Comparison of ENCODE assay signal across 1 cellular context in genomic region chr1:89356658-89357400, GRCh38.
TF ChIP-seq lines count a peak whose summit lies in the region.

No MANE protein-coding gene starts in this region.

TF ChIP-seq in HepG2, 621 proteins besides CTCF, POLR2A, EP300 and RAD21 (continued from another document and continues in another):
- TF ChIP-seq ZNF609 (CRISPR knock-in tag; IDR thresholded peaks at IDR 0.05; ENCODE audit: borderline replicate concordance) (peak; percentile 99), ASH2L (IDR thresholded peaks at IDR 0.05; ENCODE audit: insufficient read length, low read depth, low read length) (no peak), ZNF781 (CRISPR knock-in tag; IDR thresholded peaks at IDR 0.05; ENCODE audit: borderline replicate concordance, not compliant biosample characterization) (no peak), ZNF710 (CRISPR knock-in tag; IDR thresholded peaks at IDR 0.05; ENCODE audit: borderline replicate concordance) (peak; percentile 81; the same call in 1 of the 2 replicates), ZNF180 (CRISPR knock-in tag; IDR thresholded peaks at IDR 0.05; ENCODE audit: borderline replicate concordance, low read depth) (no peak), CAMTA2 (CRISPR knock-in tag; IDR thresholded peaks at IDR 0.05; ENCODE audit: borderline replicate concordance) (no peak), CHCHD3 (CRISPR knock-in tag; IDR thresholded peaks at IDR 0.05) (no peak), MYC (CRISPR knock-in tag; IDR thresholded peaks at IDR 0.05; ENCODE audit: borderline replicate concordance) (no peak), ARNT2 (CRISPR knock-in tag; IDR thresholded peaks at IDR 0.05; ENCODE audit: low read depth) (0 out of 2 replicates have a peak, but pooled peaks have one; percentile 20), ISL2 (CRISPR knock-in tag; IDR thresholded peaks at IDR 0.05) (peak; percentile 96), GATAD2A (CRISPR knock-in tag; IDR thresholded peaks at IDR 0.05) (peak; percentile 78), ARID3A (IDR thresholded peaks at IDR 0.05; ENCODE audit: low read depth, low read length) (peak; percentile 37; the same call in 1 of the 2 replicates), ZNF574 (CRISPR knock-in tag; IDR thresholded peaks at IDR 0.05) (peak; percentile 34; the same call in 1 of the 2 replicates), NKX3-1 (CRISPR knock-in tag; IDR thresholded peaks at IDR 0.05) (no peak), TOPORS (CRISPR knock-in tag; IDR thresholded peaks at IDR 0.05) (0 out of 2 replicates have a peak, but pooled peaks have one; percentile 37), ZNF703 (CRISPR knock-in tag; IDR thresholded peaks at IDR 0.05; ENCODE audit: borderline replicate concordance) (peak; percentile 72), BRD4 (CRISPR knock-in tag; IDR thresholded peaks at IDR 0.05) (no peak), ZNF17 (CRISPR knock-in tag; IDR thresholded peaks at IDR 0.05) (no peak), NCOA1 (CRISPR knock-in tag; IDR thresholded peaks at IDR 0.05) (no peak), CREM (IDR thresholded peaks at IDR 0.05) (peak; percentile 68), CREM (CRISPR knock-in tag; IDR thresholded peaks at IDR 0.05) (no peak), ZNF3 (CRISPR knock-in tag; IDR thresholded peaks at IDR 0.05) (peak; percentile 87), CBFB (CRISPR knock-in tag; IDR thresholded peaks at IDR 0.05) (0 out of 2 replicates have a peak, but pooled peaks have one; percentile 63), SMAD3 (CRISPR knock-in tag; IDR thresholded peaks at IDR 0.05) (no peak), ATF1 (CRISPR knock-in tag; IDR thresholded peaks at IDR 0.05) (peak; percentile 64; the same call in 1 of the 2 replicates), ELF1 (CRISPR knock-in tag; IDR thresholded peaks at IDR 0.05) (no peak), SAP130 (CRISPR knock-in tag; IDR thresholded peaks at IDR 0.05; ENCODE audit: low read depth) (peak; percentile 34; the same call in 1 of the 2 replicates), TBP (CRISPR knock-in tag; IDR thresholded peaks at IDR 0.05) (no peak), ZNF331 (CRISPR knock-in tag; IDR thresholded peaks at IDR 0.05) (0 out of 2 replicates have a peak, but pooled peaks have one; percentile 72), ZNF615 (CRISPR knock-in tag; IDR thresholded peaks at IDR 0.05; ENCODE audit: borderline replicate concordance) (no peak), NFIC (IDR thresholded peaks at IDR 0.05; ENCODE audit: low read length) (peak; percentile 71), FOXA1 (IDR thresholded peaks at IDR 0.05) (no peak), FOXA1 (CRISPR knock-in tag; IDR thresholded peaks at IDR 0.05) (peak; percentile 90), NR2C2 (CRISPR knock-in tag; IDR thresholded peaks at IDR 0.05; ENCODE audit: borderline replicate concordance) (no peak), NCOA2 (CRISPR knock-in tag; IDR thresholded peaks at IDR 0.05) (peak; percentile 85), HHEX (CRISPR knock-in tag; IDR thresholded peaks at IDR 0.05) (peak; percentile 98), JDP2 (CRISPR knock-in tag; IDR thresholded peaks at IDR 0.05; ENCODE audit: borderline replicate concordance) (no peak), KLF15 (CRISPR knock-in tag; IDR thresholded peaks at IDR 0.05; ENCODE audit: borderline replicate concordance) (no peak), ZEB1 (IDR thresholded peaks at IDR 0.05; ENCODE audit: insufficient replicate concordance, low read depth) (peak; percentile 85), ZFY (CRISPR knock-in tag; IDR thresholded peaks at IDR 0.05) (no peak), ZNF547 (CRISPR knock-in tag; IDR thresholded peaks at IDR 0.05) (no peak), FOXP1 (IDR thresholded peaks at IDR 0.05) (no peak), FOXP1 (CRISPR knock-in tag; IDR thresholded peaks at IDR 0.05) (peak; percentile 57)
- TF ChIP-seq, protein P1, sequence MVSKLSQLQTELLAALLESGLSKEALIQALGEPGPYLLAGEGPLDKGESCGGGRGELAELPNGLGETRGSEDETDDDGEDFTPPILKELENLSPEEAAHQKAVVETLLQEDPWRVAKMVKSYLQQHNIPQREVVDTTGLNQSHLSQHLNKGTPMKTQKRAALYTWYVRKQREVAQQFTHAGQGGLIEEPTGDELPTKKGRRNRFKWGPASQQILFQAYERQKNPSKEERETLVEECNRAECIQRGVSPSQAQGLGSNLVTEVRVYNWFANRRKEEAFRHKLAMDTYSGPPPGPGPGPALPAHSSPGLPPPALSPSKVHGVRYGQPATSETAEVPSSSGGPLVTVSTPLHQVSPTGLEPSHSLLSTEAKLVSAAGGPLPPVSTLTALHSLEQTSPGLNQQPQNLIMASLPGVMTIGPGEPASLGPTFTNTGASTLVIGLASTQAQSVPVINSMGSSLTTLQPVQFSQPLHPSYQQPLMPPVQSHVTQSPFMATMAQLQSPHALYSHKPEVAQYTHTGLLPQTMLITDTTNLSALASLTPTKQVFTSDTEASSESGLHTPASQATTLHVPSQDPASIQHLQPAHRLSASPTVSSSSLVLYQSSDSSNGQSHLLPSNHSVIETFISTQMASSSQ (IDR thresholded peaks at IDR 0.05; ENCODE audit: low read depth), result peak; percentile 52
- TF ChIP-seq, protein P1 (CRISPR knock-in tag; IDR thresholded peaks at IDR 0.05; ENCODE audit: borderline replicate concordance), result peak; percentile 36; the same call in 1 of the 2 replicates
- TF ChIP-seq, protein P2, sequence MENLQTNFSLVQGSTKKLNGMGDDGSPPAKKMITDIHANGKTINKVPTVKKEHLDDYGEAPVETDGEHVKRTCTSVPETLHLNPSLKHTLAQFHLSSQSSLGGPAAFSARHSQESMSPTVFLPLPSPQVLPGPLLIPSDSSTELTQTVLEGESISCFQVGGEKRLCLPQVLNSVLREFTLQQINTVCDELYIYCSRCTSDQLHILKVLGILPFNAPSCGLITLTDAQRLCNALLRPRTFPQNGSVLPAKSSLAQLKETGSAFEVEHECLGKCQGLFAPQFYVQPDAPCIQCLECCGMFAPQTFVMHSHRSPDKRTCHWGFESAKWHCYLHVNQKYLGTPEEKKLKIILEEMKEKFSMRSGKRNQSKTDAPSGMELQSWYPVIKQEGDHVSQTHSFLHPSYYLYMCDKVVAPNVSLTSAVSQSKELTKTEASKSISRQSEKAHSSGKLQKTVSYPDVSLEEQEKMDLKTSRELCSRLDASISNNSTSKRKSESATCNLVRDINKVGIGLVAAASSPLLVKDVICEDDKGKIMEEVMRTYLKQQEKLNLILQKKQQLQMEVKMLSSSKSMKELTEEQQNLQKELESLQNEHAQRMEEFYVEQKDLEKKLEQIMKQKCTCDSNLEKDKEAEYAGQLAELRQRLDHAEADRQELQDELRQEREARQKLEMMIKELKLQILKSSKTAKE (CRISPR knock-in tag; IDR thresholded peaks at IDR 0.05; ENCODE audit: borderline replicate concordance), result no peak
- TF ChIP-seq, protein P3, sequence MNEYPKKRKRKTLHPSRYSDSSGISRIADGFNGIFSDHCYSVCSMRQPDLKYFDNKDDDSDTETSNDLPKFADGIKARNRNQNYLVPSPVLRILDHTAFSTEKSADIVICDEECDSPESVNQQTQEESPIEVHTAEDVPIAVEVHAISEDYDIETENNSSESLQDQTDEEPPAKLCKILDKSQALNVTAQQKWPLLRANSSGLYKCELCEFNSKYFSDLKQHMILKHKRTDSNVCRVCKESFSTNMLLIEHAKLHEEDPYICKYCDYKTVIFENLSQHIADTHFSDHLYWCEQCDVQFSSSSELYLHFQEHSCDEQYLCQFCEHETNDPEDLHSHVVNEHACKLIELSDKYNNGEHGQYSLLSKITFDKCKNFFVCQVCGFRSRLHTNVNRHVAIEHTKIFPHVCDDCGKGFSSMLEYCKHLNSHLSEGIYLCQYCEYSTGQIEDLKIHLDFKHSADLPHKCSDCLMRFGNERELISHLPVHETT (CRISPR knock-in tag; conservative IDR thresholded peaks at IDR 0.05), result no peak
